ENCODE assay signal across 16 cellular contexts in the genomic region with DNA sequence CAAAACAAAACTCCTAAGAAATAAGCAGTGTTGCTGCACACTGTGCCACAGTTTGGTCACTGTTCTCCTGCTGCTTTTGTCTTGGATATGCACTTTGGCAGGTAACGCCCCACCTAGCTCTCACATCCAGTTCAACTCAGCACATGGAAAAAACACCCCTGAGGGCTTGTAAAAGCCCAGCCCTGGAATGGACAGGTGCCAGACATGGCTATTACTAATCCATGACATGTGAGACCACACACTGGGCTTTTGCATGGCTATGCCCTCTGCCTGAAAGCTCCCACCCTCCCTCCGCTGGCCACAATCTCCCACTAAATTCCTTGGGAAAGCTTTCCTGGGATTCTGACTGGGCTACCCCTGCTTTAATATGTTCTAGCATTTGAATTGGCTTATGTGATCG. TPM values are rescaled to one million over a fixed set of nuclear protein-coding genes. Genes with fewer than 3 reads are reported as not detected.
DNase-seq lines count a peak whose midpoint lies in the region; ATAC-seq and TF ChIP-seq lines count a peak whose summit lies in the region.
"Had no signal": no experiment of that assay in that cellular context is flagged by ENCODE, and none has a peak within 500 bp of the region (broad histone marks: within the 10 kb centered on the region; RNA-seq: fewer than 3 reads in every experiment).

No MANE protein-coding gene starts in this region.

- no peaks in the 10 kb centered on the region for H3K36me3 ChIP-seq in HCT116 (ENCODE audit: control insufficient read depth in 1 of 2, insufficient read depth in 2 of 2, low read length in 2 of 2)
- H3K36me3 ChIP-seq: transverse colon had no signal

- intact Hi-C loops in HCT116 (cut with micrococcal nuclease) = no loop called here

- H3K27ac Mint-ChIP-seq in T-helper 17 cell = peak overlapping the region; percentile 47
- peak overlapping the region in 3 of 10 donors; percentile 4 to 75 (median 69) for H3K27ac Mint-ChIP-seq in naive thymus-derived CD8-positive, alpha-beta T cell
- H3K27ac Mint-ChIP-seq: stimulated activated naive B cell treated with anti-CD40 and anti-IgM and Interleukin-4, amounts not matched to agents 10 μg/mL and 1 μg/mL and 100 μg/mL, for 72 hours had no signal

- TF ChIP-seq RAD21 in HCT116 (IDR thresholded peaks at IDR 0.05; ENCODE audit: low read depth) = no peak

- no peaks in the 10 kb centered on the region for H3K27me3 Mint-ChIP-seq in T-helper 17 cell
- H3K27me3 Mint-ChIP-seq in naive thymus-derived CD8-positive, alpha-beta T cell = no peaks in the 10 kb centered on the region

- TF ChIP-seq POLR2A in HCT116 (IDR thresholded peaks at IDR 0.05; ENCODE audit: borderline replicate concordance, extremely low read depth, insufficient read depth, insufficient read length) = no peak

- no peaks in the 10 kb centered on the region for H3K9me3 Mint-ChIP-seq in naive thymus-derived CD8-positive, alpha-beta T cell

- no peaks in the 10 kb centered on the region for H3K27me3 ChIP-seq in HCT116 (ENCODE audit: insufficient read depth, low read length)
- H3K27me3 ChIP-seq: transverse colon had no signal

- H3K9me3 ChIP-seq in HCT116 (ENCODE audit: control insufficient read depth in 1 of 2, insufficient read depth in 1 of 2, low read depth in 1 of 2, low read length in 2 of 2) (peaks cover 0 to 14% of the 10 kb centered on the region in 2 experiments; a peak in 1 of 4 replicates), T-helper 17 cell (ENCODE audit: control insufficient read depth, low read length, poor library complexity, severe bottlenecking) (no peaks in the 10 kb centered on the region)
- H3K9me3 ChIP-seq: transverse colon had no signal

- POLR2A ChIA-PET in HCT116 (lab: Charles Lee) = no interaction called here
- POLR2A ChIA-PET in naive thymus-derived CD8-positive, alpha-beta T cell (lab: Charles Lee) = no interaction called here

- no peak for TF ChIP-seq CTCF in HCT116 (IDR thresholded peaks at IDR 0.05 in 2 of 3, conservative IDR thresholded peaks at IDR 0.05 in 1 of 3; ENCODE audit: borderline replicate concordance in 1 of 3, insufficient read depth in 1 of 3, low read depth in 2 of 3, low read length in 2 of 3)

- H3K4me2 ChIP-seq in HCT116 (ENCODE audit: low read length) = peak overlapping the region; percentile 17; the same call in 1 of the 2 replicates

- peak overlapping the region; percentile 4; the same call in 1 of the 2 replicates for H3K9ac ChIP-seq in HCT116 (ENCODE audit: low read length)

- H3K9me2 ChIP-seq in HCT116 (ENCODE audit: insufficient read depth) = no peaks in the 10 kb centered on the region

- ATAC-seq in HCT116 (peak; percentile 46), T-helper 17 cell (no peak), GM19397 (IDR thresholded peaks at IDR 0.05; ENCODE audit: unreplicated experiment) (no peak)
- ATAC-seq in naive thymus-derived CD8-positive, alpha-beta T cell = no peak
- ATAC-seq: stimulated activated naive B cell treated with anti-CD40 and anti-IgM and Interleukin-4, amounts not matched to agents 10 μg/mL and 1 μg/mL and 100 μg/mL, for 72 hours had no signal

- peaks cover 10% of the 10 kb centered on the region for H3K36me3 Mint-ChIP-seq in T-helper 17 cell (ENCODE audit: low read depth)
- peaks cover 11 to 53% (median 20%) of the 10 kb centered on the region in 3 donors for H3K36me3 Mint-ChIP-seq in naive thymus-derived CD8-positive, alpha-beta T cell

- CTCF ChIA-PET in HCT116 (lab: Charles Lee) = no interaction called here

- RAD21 ChIA-PET in HCT116 (lab: Charles Lee; ENCODE audit: low non-redundant PET in 1 of 2, low total read pairs in 2 of 2, uncharacterized antibody in 2 of 2, unreplicated experiment in 2 of 2) = no interaction called here

- no peak overlapping the region for H2AFZ ChIP-seq in HCT116 (ENCODE audit: low read depth, low read length, poor library complexity, severe bottlenecking)

- no peak overlapping the region for H3K4me3 ChIP-seq in HCT116 (replicated peaks in 1 of 2; ENCODE audit: low read depth in 1 of 2, low read length in 2 of 2)
- H3K4me3 ChIP-seq: transverse colon had no signal

- no peak overlapping the region for H3K4me3 Mint-ChIP-seq in T-helper 17 cell
- H3K4me3 Mint-ChIP-seq in naive thymus-derived CD8-positive, alpha-beta T cell = no peak overlapping the region
- H3K4me3 Mint-ChIP-seq: stimulated activated naive B cell treated with anti-CD40 and anti-IgM and Interleukin-4, amounts not matched to agents 10 μg/mL and 1 μg/mL and 100 μg/mL, for 72 hours had no signal

- BruUV-seq in HCT116 (replicated peaks; lab: Mats Ljungman, UMichigan) = no TSS peak

- H4K20me1 ChIP-seq in HCT116 (ENCODE audit: insufficient read depth) = no peaks in the 10 kb centered on the region

- peaks cover 0 to 20% of the 10 kb centered on the region in 2 experiments; a peak in 2 of 4 replicates for H3K4me1 ChIP-seq in HCT116 (ENCODE audit: control insufficient read depth in 1 of 2, insufficient read depth in 2 of 2, low read length in 2 of 2)
- H3K4me1 ChIP-seq: transverse colon had no signal

- peaks cover 27% of the 10 kb centered on the region for H3K4me1 Mint-ChIP-seq in T-helper 17 cell
- H3K4me1 Mint-ChIP-seq in naive thymus-derived CD8-positive, alpha-beta T cell = peaks cover 20 to 49% (median 42%) of the 10 kb centered on the region in 4 donors

- DNase-seq in EH (ENCODE audit: low read depth) = peak; percentile 33
- DNase-seq in HCT116 (ENCODE audit: low read depth, low spot score) = no peak
- no peak for DNase-seq in T-helper 17 cell
- peak; percentile 76 for DNase-seq in islet precursor cell
- DNase-seq in naive thymus-derived CD8-positive, alpha-beta T cell = no peak
- no peak for DNase-seq in HPDE6-E6E7 (ENCODE audit: extremely low spot score)
- DNase-seq: activated CD4-positive, alpha-beta T cell treated with anti-CD3 and anti-CD28 coated beads for 48 hours; DMS153; KBM-7; NCI-H345; stimulated activated naive B cell treated with anti-CD40 and anti-IgM and Interleukin-4, amounts not matched to agents 10 μg/mL and 1 μg/mL and 100 μg/mL, for 72 hours; transverse colon had no signal

- no peaks in the 10 kb centered on the region for H3K79me2 ChIP-seq in HCT116 (ENCODE audit: insufficient read depth, low read length)

- H3K27ac ChIP-seq in HCT116 (ENCODE audit: low read depth, low read length) = no peak overlapping the region
- H3K27ac ChIP-seq: transverse colon had no signal

TF ChIP-seq in HCT116, 20 proteins besides CTCF, POLR2A, EP300 and RAD21:
- no peak for TF ChIP-seq CEBPB (IDR thresholded peaks at IDR 0.05; ENCODE audit: low read depth)
- TF ChIP-seq SIN3A (IDR thresholded peaks at IDR 0.05; ENCODE audit: low read depth) = no peak
- no peak for TF ChIP-seq ZNF274 (IDR thresholded peaks at IDR 0.05; ENCODE audit: low read depth, low read length)
- peak; percentile 34 for TF ChIP-seq TCF7L2 (IDR thresholded peaks at IDR 0.05; ENCODE audit: borderline replicate concordance, extremely low read depth, insufficient read depth, insufficient read length)
- TF ChIP-seq EZH2 (IDR thresholded peaks at IDR 0.05) = no peak

RNA-seq across cellular contexts. Expression of gene ZBED2, which starts 24.7 kb away (rescaled TPM):
- total RNA-seq in HCT116 (2021; ENCODE audit: unreplicated experiment) (16.1 TPM), T-helper 17 cell (under 1 TPM; 0.12 to 0.13 TPM)
- 3.9 and 5.6 TPM in 2 replicates for polyA plus RNA-seq in HCT116 (2012)
- under 1 TPM in 1 of 2 experiments, not detected in 1; 0.16 TPM for total RNA-seq in naive thymus-derived CD8-positive, alpha-beta T cell
- polyA plus RNA-seq in naive thymus-derived CD8-positive, alpha-beta T cell = 1 to 10 TPM in 2 of 3 donors, under 1 TPM in 1; 0.30 to 1.9 (median 1.1) TPM
- total RNA-seq: chondrocyte, liver, transverse colon had no signal
- polyA plus RNA-seq: BJ, liver had no signal

RNA-seq across cellular contexts. Expression of gene PLCXD2, which starts 54.6 kb away (rescaled TPM):
- total RNA-seq in HCT116 (2021; ENCODE audit: unreplicated experiment) (13.9 TPM), T-helper 17 cell (10 to 100 TPM; 11.0 to 19.5 TPM)
- 4.4 and 4.8 TPM in 2 replicates for polyA plus RNA-seq in HCT116 (2012)
- 10 to 100 TPM; 11.6 to 12.3 TPM for total RNA-seq in naive thymus-derived CD8-positive, alpha-beta T cell
- polyA plus RNA-seq in naive thymus-derived CD8-positive, alpha-beta T cell = 1 to 10 TPM; 2.3 to 2.5 (median 2.4) TPM

Comparison
In these comparisons a context has a peak if more than half of its experiments do, and no peak if none do; other contexts are left out.
1. DNase-seq: peak in EH (single experiment) and islet precursor cell (single experiment); none in HCT116 (single experiment), T-helper 17 cell (0 of 3), naive thymus-derived CD8-positive, alpha-beta T cell (0 of 10) and HPDE6-E6E7 (single experiment).
2. RNA of gene ZBED2, which starts 24.7 kb away (total RNA-seq): 16.1 TPM in HCT116 (single experiment); 0.16 TPM in naive thymus-derived CD8-positive, alpha-beta T cell and 0.12 to 0.13 TPM in T-helper 17 cell; every median in the first group is over 10 times any median in the second.